In genomic region chr5:149913449-149914419, GRCh38 we compare ENCODE assay signal across 2 cellular contexts.
TF ChIP-seq lines count a peak whose summit lies in the region.

No MANE protein-coding gene starts in this region.

TF ChIP-seq in Ishikawa, 13 proteins besides CTCF, POLR2A, EP300 and RAD21:
- TF ChIP-seq FOXM1 (IDR thresholded peaks at IDR 0.05; ENCODE audit: borderline replicate concordance, low read depth) (peak; percentile 79), TEAD4 (IDR thresholded peaks at IDR 0.05) (peak; percentile 52; the same call in 1 of the 2 replicates), ZBTB7A (IDR thresholded peaks at IDR 0.05; ENCODE audit: low read depth) (no peak), MAX (IDR thresholded peaks at IDR 0.05) (peak; percentile 50; the same call in 1 of the 2 replicates), EGR1 (IDR thresholded peaks at IDR 0.05) (no peak), NFIC (IDR thresholded peaks at IDR 0.05) (peak; percentile 35), USF1 (IDR thresholded peaks at IDR 0.05) (peak; percentile 30; the same call in 1 of the 2 replicates), REST (IDR thresholded peaks at IDR 0.05; ENCODE audit: low read depth) (no peak), YY1 (IDR thresholded peaks at IDR 0.05; ENCODE audit: low read depth) (peak; percentile 37; the same call in 1 of the 2 replicates), CEBPB (IDR thresholded peaks at IDR 0.05) (no peak), TCF12 (IDR thresholded peaks at IDR 0.05; ENCODE audit: low read depth) (peak; percentile 82), TAF1 (IDR thresholded peaks at IDR 0.05; ENCODE audit: low read depth) (no peak), CREB1 (IDR thresholded peaks at IDR 0.05; ENCODE audit: low read depth) (no peak)

TF ChIP-seq in GM12878, 131 proteins besides CTCF, POLR2A, EP300 and RAD21:
- TF ChIP-seq ZNF217 (IDR thresholded peaks at IDR 0.05): no peak
- TF ChIP-seq MEF2A (IDR thresholded peaks at IDR 0.05; ENCODE audit: insufficient read depth, low read depth, low read length): no peak
- TF ChIP-seq ZZZ3 (IDR thresholded peaks at IDR 0.05; ENCODE audit: control insufficient read depth, insufficient read length, low read depth): no peak
- no peak for TF ChIP-seq JUNB (IDR thresholded peaks at IDR 0.05)
- no peak for TF ChIP-seq SMARCA5 (IDR thresholded peaks at IDR 0.05)
- no peak for TF ChIP-seq TCF12 (IDR thresholded peaks at IDR 0.05; ENCODE audit: low read depth, low read length)
- TF ChIP-seq ZNF274 (IDR thresholded peaks at IDR 0.05; ENCODE audit: insufficient read depth, insufficient read length): no peak
- no peak for TF ChIP-seq MXI1 (IDR thresholded peaks at IDR 0.05; ENCODE audit: low read depth, low read length)
- TF ChIP-seq USF1 (IDR thresholded peaks at IDR 0.05; ENCODE audit: borderline replicate concordance, extremely low read length, insufficient read depth, low read depth, low read length): no peak
- no peak for TF ChIP-seq SMAD1 (IDR thresholded peaks at IDR 0.05; ENCODE audit: low read depth, partially characterized antibody)
- TF ChIP-seq CHD1 (IDR thresholded peaks at IDR 0.05; ENCODE audit: low read depth, low read length): no peak
- TF ChIP-seq IRF3 (IDR thresholded peaks at IDR 0.05): no peak
- no peak for TF ChIP-seq NFIC (IDR thresholded peaks at IDR 0.05; ENCODE audit: low read depth, low read length)
- no peak for TF ChIP-seq SP1 (IDR thresholded peaks at IDR 0.05; ENCODE audit: low read depth, low read length)
